In genomic region chr22:26714971-26715370, GRCh38 we compare ENCODE assay signal across 19 cellular contexts.
"Had no signal": no experiment of that assay in that cellular context is flagged by ENCODE, and none has a peak within 500 bp of the region (broad histone marks: within the 10 kb centered on the region; RNA-seq: fewer than 3 reads in every experiment).

No MANE protein-coding gene starts in this region.

- ATAC-seq: activated CD8-positive, alpha-beta T cell treated with anti-CD3 and anti-CD28 coated beads for 36 hours; foreskin keratinocyte; psoas muscle; stimulated activated naive CD8-positive, alpha-beta T cell treated with anti-CD3 and anti-CD28 coated beads, Interleukin-15, Interleukin-2, amounts not matched to agents 100 U/mL and 50 U/mL, for 24 hours; T-cell had no signal

- H3K4me3 Mint-ChIP-seq: activated B cell treated with CpG ODN at 0.5 μM for 24 hours; activated CD4-positive, alpha-beta T cell treated with anti-CD3 and anti-CD28 coated beads, Interleukin-2, amount 10 ng/mL, durations not matched to agents 24 days and 14 days; activated CD8-positive, alpha-beta T cell treated with anti-CD3 and anti-CD28 coated beads for 36 hours; activated naive CD4-positive, alpha-beta T cell treated with anti-CD3 and anti-CD28 coated beads for 36 hours; activated T-cell treated with anti-CD3 and anti-CD28 coated beads, Interleukin-2, amount 50 U/mL, for 24 hours; T-cell had no signal

- H3K4me1 Mint-ChIP-seq: activated CD4-positive, alpha-beta T cell treated with anti-CD3 and anti-CD28 coated beads, Interleukin-2, amount 10 ng/mL, durations not matched to agents 24 days and 14 days had no signal

- DNase-seq: activated B cell treated with CpG ODN at 0.5 μM for 24 hours; activated CD4-positive, alpha-beta T cell treated with anti-CD3 and anti-CD28 coated beads, Interleukin-2, amount 10 ng/mL, durations not matched to agents 24 days and 14 days; activated CD8-positive, alpha-beta T cell treated with anti-CD3 and anti-CD28 coated beads for 36 hours; activated naive CD4-positive, alpha-beta T cell treated with anti-CD3 and anti-CD28 coated beads for 36 hours; activated T-cell treated with anti-CD3 and anti-CD28 coated beads, Interleukin-2, amount 50 U/mL, for 24 hours; foreskin keratinocyte; mesendoderm; ovary; psoas muscle; right cardiac atrium; stimulated activated CD4-positive, alpha-beta T cell treated with anti-CD3 and anti-CD28 coated beads, Interleukin-2, amount 100 ng/mL, for 24 hours; stimulated activated naive CD8-positive, alpha-beta T cell treated with anti-CD3 and anti-CD28 coated beads, Interleukin-15, Interleukin-2, amounts not matched to agents 100 U/mL and 50 U/mL, for 24 hours; T-cell; T-helper 9 cell; trophoblast cell had no signal

- H3K36me3 ChIP-seq: ovary had no signal

- H3K4me1 ChIP-seq: foreskin keratinocyte, suprapubic skin had no signal

- H3K4me2 ChIP-seq: hepatocyte had no signal

- H2AFZ ChIP-seq: hepatocyte had no signal

- H3K27ac Mint-ChIP-seq: activated B cell treated with CpG ODN at 0.5 μM for 24 hours; activated CD4-positive, alpha-beta T cell treated with anti-CD3 and anti-CD28 coated beads, Interleukin-2, amount 10 ng/mL, durations not matched to agents 24 days and 14 days; activated CD8-positive, alpha-beta T cell treated with anti-CD3 and anti-CD28 coated beads for 36 hours; activated T-cell treated with anti-CD3 and anti-CD28 coated beads, Interleukin-2, amount 50 U/mL, for 24 hours had no signal

- H3K4me3 ChIP-seq: ascending aorta, hepatocyte, ovary, psoas muscle, suprapubic skin had no signal

- H3K27me3 ChIP-seq: ascending aorta, foreskin keratinocyte, hepatocyte, ovary, suprapubic skin had no signal

- H3K79me2 ChIP-seq: hepatocyte had no signal

- H3K9me3 Mint-ChIP-seq: activated B cell treated with CpG ODN at 0.5 μM for 24 hours; activated CD4-positive, alpha-beta T cell treated with anti-CD3 and anti-CD28 coated beads, Interleukin-2, amount 10 ng/mL, durations not matched to agents 24 days and 14 days; activated CD8-positive, alpha-beta T cell treated with anti-CD3 and anti-CD28 coated beads for 36 hours; activated naive CD4-positive, alpha-beta T cell treated with anti-CD3 and anti-CD28 coated beads for 36 hours; activated T-cell treated with anti-CD3 and anti-CD28 coated beads, Interleukin-2, amount 50 U/mL, for 24 hours; T-cell had no signal

- H3K27ac ChIP-seq: ascending aorta, epithelial cell of prostate, foreskin keratinocyte, hepatocyte, ovary, psoas muscle, suprapubic skin had no signal

- H3K9me3 ChIP-seq: ascending aorta, ovary, psoas muscle, suprapubic skin had no signal
